In genomic region chr2:134360750-134361487, GRCh38 we compare ENCODE assay signal across 13 cellular contexts.
DNase-seq lines count a peak whose midpoint lies in the region; ATAC-seq and TF ChIP-seq lines count a peak whose summit lies in the region.
"Had no signal": no experiment of that assay in that cellular context is flagged by ENCODE, and none has a peak within 500 bp of the region (broad histone marks: within the 10 kb centered on the region; RNA-seq: fewer than 3 reads in every experiment).

No MANE protein-coding gene starts in this region.

- no peak overlapping the region for H3K9ac ChIP-seq in mesenchymal stem cell (ENCODE audit: low read length)

- peaks cover 3% of the 10 kb centered on the region for H3K79me1 ChIP-seq in mesenchymal stem cell (replicated peaks; ENCODE audit: low read length, poor library complexity, severe bottlenecking)

- no peak overlapping the region for H2BK12ac ChIP-seq in mesenchymal stem cell (ENCODE audit: low read length in 2 of 2)

- no peak overlapping the region for H3K27ac ChIP-seq in mesenchymal stem cell (ENCODE audit: low read length, poor library complexity, severe bottlenecking)
- H3K27ac ChIP-seq in temporal lobe (ENCODE audit: low read depth, low read length) = peak overlapping the region; percentile 67
- no peak overlapping the region for H3K27ac ChIP-seq in Peyer's patch
- no peak overlapping the region for H3K27ac ChIP-seq in testis
- H3K27ac ChIP-seq: vagina had no signal

- H2BK15ac ChIP-seq in mesenchymal stem cell (ENCODE audit: low read depth, poor library complexity, severe bottlenecking) = no peak overlapping the region

- no peak overlapping the region for H3K23ac ChIP-seq in mesenchymal stem cell (ENCODE audit: low read length in 2 of 2)

- peak overlapping the region; percentile 43 for H4K91ac ChIP-seq in mesenchymal stem cell (ENCODE audit: low read length)

- no peak overlapping the region for H3K18ac ChIP-seq in mesenchymal stem cell (ENCODE audit: low read depth in 1 of 2, low read length in 2 of 2)

- peak; percentile 13 for DNase-seq in NCI-H345 (lab: John Stamatoyannopoulos, UW)
- DNase-seq in NCI-H345 treated with DMSO at 0.1 percent for 48 hours (lab: John Stamatoyannopoulos, UW; ENCODE audit: unreplicated experiment) = no peak
- DNase-seq in cerebellar cortex (ENCODE audit: low spot score) = peak; percentile 93
- no peak for DNase-seq in mesenchymal stem cell
- DNase-seq in Peyer's patch = no peak
- no peak for DNase-seq in testis
- DNase-seq: activated CD4-positive, CD25-positive, alpha-beta regulatory T cell treated with anti-CD3 and anti-CD28 coated beads, Interleukin-2, amount 50 U/mL, for 72 hours; naive thymus-derived CD4-positive, alpha-beta T cell had no signal

- no peak overlapping the region for H3K4me2 ChIP-seq in mesenchymal stem cell (ENCODE audit: low read length, poor library complexity, severe bottlenecking)
- H3K4me2 ChIP-seq: smooth muscle cell had no signal

- H3K36me3 ChIP-seq in mesenchymal stem cell (ENCODE audit: control insufficient read depth in 1 of 2, insufficient read depth in 2 of 2, low read depth in 1 of 2, low read length in 2 of 2) (peaks cover 0 to 15% of the 10 kb centered on the region in 2 experiments), Peyer's patch (peaks cover 0 to 31% (median 0%) of the 10 kb centered on the region in 3 donors), testis (ENCODE audit: low read depth, missing control alignments) (no peaks in the 10 kb centered on the region)
- H3K36me3 ChIP-seq: vagina had no signal

- TF ChIP-seq CTCF in Peyer's patch (IDR thresholded peaks at IDR 0.05) (no peak), testis (IDR thresholded peaks at IDR 0.05) (no peak)

- H3K9me3 ChIP-seq in mesenchymal stem cell (ENCODE audit: control insufficient read depth, low read length) = no peaks in the 10 kb centered on the region
- H3K9me3 ChIP-seq in Peyer's patch = no peaks in the 10 kb centered on the region
- no peaks in the 10 kb centered on the region for H3K9me3 ChIP-seq in testis
- H3K9me3 ChIP-seq: vagina had no signal

- H3K27me3 ChIP-seq in mesenchymal stem cell (ENCODE audit: control insufficient read depth in 1 of 2, insufficient read depth in 1 of 2, low read length in 2 of 2) = no peaks in the 10 kb centered on the region
- H3K27me3 ChIP-seq in Peyer's patch = no peaks in the 10 kb centered on the region
- H3K27me3 ChIP-seq in testis = no peaks in the 10 kb centered on the region
- H3K27me3 ChIP-seq: vagina had no signal

- H3K4me3 ChIP-seq in mesenchymal stem cell (ENCODE audit: insufficient read depth in 1 of 2, low read depth in 1 of 2, low read length in 2 of 2) = no peak overlapping the region
- H3K4me3 ChIP-seq in Peyer's patch = no peak overlapping the region
- H3K4me3 ChIP-seq in testis = no peak overlapping the region
- H3K4me3 ChIP-seq: smooth muscle cell, vagina had no signal

- no peak for TF ChIP-seq POLR2A in Peyer's patch (IDR thresholded peaks at IDR 0.05)
- TF ChIP-seq POLR2A in testis (IDR thresholded peaks at IDR 0.05) = no peak

- 96% methylated on average over 9 of the region's 9 CpGs for WGBS in mesenchymal stem cell
- WGBS in testis, 2 donors = 86 to 88% methylated on average over 9 of the region's 9 CpGs

- H2BK5ac ChIP-seq in mesenchymal stem cell (ENCODE audit: low read depth, low read length, poor library complexity, severe bottlenecking) = no peak overlapping the region

- H3K14ac ChIP-seq in mesenchymal stem cell (ENCODE audit: low read length in 2 of 2) = no peak overlapping the region

- H3K4me1 ChIP-seq in mesenchymal stem cell (ENCODE audit: control insufficient read depth, insufficient read depth, low read depth, low read length) = peaks cover 7% of the 10 kb centered on the region
- peaks cover 0 to 6% (median 0%) of the 10 kb centered on the region in 4 donors for H3K4me1 ChIP-seq in Peyer's patch
- H3K4me1 ChIP-seq in testis = no peaks in the 10 kb centered on the region
- H3K4me1 ChIP-seq: vagina had no signal

- no peak overlapping the region for H3K4ac ChIP-seq in mesenchymal stem cell (ENCODE audit: low read depth in 1 of 2, low read length in 2 of 2)

- H2BK120ac ChIP-seq in mesenchymal stem cell (ENCODE audit: low read depth, low read length) = no peak overlapping the region

- H2AK5ac ChIP-seq in mesenchymal stem cell (ENCODE audit: low read length, severe bottlenecking) = no peak overlapping the region

- no peak overlapping the region for H4K8ac ChIP-seq in mesenchymal stem cell (ENCODE audit: low read length)

- intact Hi-C loops in testis (cut with DNase I; ENCODE audit: low total_unique reads) = no loop called here

- ATAC-seq in GM18861 (IDR thresholded peaks at IDR 0.05; ENCODE audit: unreplicated experiment) = no peak
- ATAC-seq: esophagus mucosa; naive thymus-derived CD4-positive, alpha-beta T cell had no signal

- H2AFZ ChIP-seq in mesenchymal stem cell (ENCODE audit: low read depth, low read length) = no peak overlapping the region

Comparison
In these comparisons a context has a peak if more than half of its experiments do, and no peak if none do; other contexts are left out.
1. DNase-seq: peak in NCI-H345 (single experiment) and cerebellar cortex (single experiment); none in NCI-H345 treated with DMSO at 0.1 percent for 48 hours (single experiment), mesenchymal stem cell (single experiment), Peyer's patch (0 of 3) and testis (single experiment).